ENCODE assay signal across 9 cellular contexts in genomic region chr3:49377483-49377882, GRCh38. TPM values are rescaled to one million over a fixed set of nuclear protein-coding genes. Genes with fewer than 3 reads are reported as not detected.
DNase-seq lines count a peak whose midpoint lies in the region; ATAC-seq, FAIRE-seq and TF ChIP-seq lines count a peak whose summit lies in the region.
"Had no signal": no experiment of that assay in that cellular context is flagged by ENCODE, and none has a peak within 500 bp of the region (broad histone marks: within the 10 kb centered on the region; RNA-seq: fewer than 3 reads in every experiment).

No MANE protein-coding gene starts in this region.

- H3K4me3 ChIP-seq in SK-N-SH (ENCODE audit: low read depth in 2 of 2, low read length in 1 of 2) (no peak overlapping the region), kidney (ENCODE audit: low read length in 2 of 2) (no peak overlapping the region), H7 (ENCODE audit: insufficient read depth, low read depth, low read length) (no peak overlapping the region)

- 92% methylated on average over 1 of the region's 1 CpG for WGBS in SK-N-SH (ENCODE audit: low lambda C conversion rate)

- H3K27me3 ChIP-seq in SK-N-SH (ENCODE audit: insufficient read depth) (no peaks in the 10 kb centered on the region), H7 (ENCODE audit: control insufficient read depth, insufficient read depth, low read length) (no peaks in the 10 kb centered on the region)

- H3K4me1 Mint-ChIP-seq in stimulated activated naive CD8-positive, alpha-beta T cell treated with anti-CD3 and anti-CD28 coated beads, Interleukin-15, amount 100 ng/mL, for 72 hours: peaks cover 50% of the 10 kb centered on the region
- peaks cover 4% of the 10 kb centered on the region for H3K4me1 Mint-ChIP-seq in mesothelial cell of epicardium

- TF ChIP-seq RAD21 in SK-N-SH (IDR thresholded peaks at IDR 0.05; ENCODE audit: low read length): no peak

- ATAC-seq in SK-N-SH treated with all-trans-retinoic acid at 6 μM for 48 hours: no peak
- peak; percentile 99 for ATAC-seq in stimulated activated naive CD8-positive, alpha-beta T cell treated with anti-CD3 and anti-CD28 coated beads, Interleukin-15, amount 100 ng/mL, for 72 hours

- TF ChIP-seq EP300 in SK-N-SH (IDR thresholded peaks at IDR 0.05; ENCODE audit: borderline replicate concordance in 1 of 2, low read depth in 1 of 2, low read length in 1 of 2): no peak

- intact Hi-C loops in kidney (cut with DNase I): no loop called here

- no peak overlapping the region for H3K9ac ChIP-seq in SK-N-SH
- H3K9ac ChIP-seq in kidney (ENCODE audit: low read length in 2 of 2): no peak overlapping the region

- H3K79me2 ChIP-seq in SK-N-SH (ENCODE audit: insufficient read depth): peaks cover 100% of the 10 kb centered on the region

- H3K36me3 ChIP-seq in SK-N-SH (replicated peaks in 1 of 2; ENCODE audit: control insufficient read depth in 1 of 2, insufficient read depth in 2 of 2, low read length in 1 of 2): peaks cover 7 to 33% of the 10 kb centered on the region in 2 experiments
- H3K36me3 ChIP-seq in kidney (ENCODE audit: control insufficient read depth in 1 of 2, insufficient read depth in 2 of 2, low read length in 2 of 2): peaks cover 5 to 7% of the 10 kb centered on the region in 2 donors
- peaks cover 15% of the 10 kb centered on the region for H3K36me3 ChIP-seq in H7 (replicated peaks; ENCODE audit: control insufficient read depth, insufficient read depth, low read length)

- H3K4me3 Mint-ChIP-seq in stimulated activated naive CD8-positive, alpha-beta T cell treated with anti-CD3 and anti-CD28 coated beads, Interleukin-15, amount 100 ng/mL, for 72 hours: peak overlapping the region; percentile 39 to 42
- no peak overlapping the region for H3K4me3 Mint-ChIP-seq in mesothelial cell of epicardium

- peaks cover 20% of the 10 kb centered on the region for H3K36me3 Mint-ChIP-seq in mesothelial cell of epicardium

- no peaks in the 10 kb centered on the region for H3K9me3 Mint-ChIP-seq in stimulated activated naive CD8-positive, alpha-beta T cell treated with anti-CD3 and anti-CD28 coated beads, Interleukin-15, amount 100 ng/mL, for 72 hours
- H3K9me3 Mint-ChIP-seq in mesothelial cell of epicardium: no peaks in the 10 kb centered on the region

- H3K4me1 ChIP-seq in SK-N-SH (ENCODE audit: control insufficient read depth in 1 of 2, insufficient read depth in 2 of 2, low read depth in 1 of 2, low read length in 1 of 2): no peaks in the 10 kb centered on the region
- no peaks in the 10 kb centered on the region for H3K4me1 ChIP-seq in kidney (ENCODE audit: control insufficient read depth in 1 of 2, insufficient read depth in 1 of 2, low read depth in 1 of 2, low read length in 2 of 2)

- DNase-seq in SK-N-SH: no peak
- peak; percentile 71 for DNase-seq in activated CD8-positive, alpha-beta memory T cell treated with anti-CD3 and anti-CD28 coated beads, Interleukin-2, amount 50 U/mL, for 48 hours
- DNase-seq in kidney: peak; percentile 11
- DNase-seq in stimulated activated naive CD8-positive, alpha-beta T cell treated with anti-CD3 and anti-CD28 coated beads, Interleukin-15, amount 100 ng/mL, for 72 hours: peak; percentile 60 to 84
- no peak for DNase-seq in mesothelial cell of epicardium (ENCODE audit: low spot score in 2 of 2, unreplicated experiment in 2 of 2)
- DNase-seq in H7: no peak
- no peak for DNase-seq in ureter (ENCODE audit: low spot score)

- CTCF ChIA-PET in SK-N-SH (lab: Yijun Ruan, JAX): interaction anchor here (1.5 kb wide), 1 partner anchor 72 kb away, joined by 4 read pairs; no protein-coding TSS in a partner anchor

- peaks cover 99% of the 10 kb centered on the region for H4K20me1 ChIP-seq in SK-N-SH (ENCODE audit: insufficient read depth)

- H3K9me3 ChIP-seq in SK-N-SH (no peaks in the 10 kb centered on the region), kidney (ENCODE audit: control insufficient read depth in 1 of 2, low read length in 2 of 2) (no peaks in the 10 kb centered on the region)

- peaks cover 27% of the 10 kb centered on the region for H3F3A ChIP-seq in SK-N-SH (replicated peaks; ENCODE audit: insufficient read depth)

- H3K27ac ChIP-seq in SK-N-SH (ENCODE audit: low read depth in 2 of 2, low read length in 1 of 2) (peak overlapping the region in 1 of 2 experiments; percentile 41; a peak in 1 of 4 replicates), kidney (ENCODE audit: low read depth in 2 of 2, low read length in 2 of 2) (no peak overlapping the region)

- no peak overlapping the region for H3K4me2 ChIP-seq in SK-N-SH

- POLR2A ChIA-PET in SK-N-SH (lab: Yijun Ruan, JAX): no interaction called here

- H3K27me3 Mint-ChIP-seq in stimulated activated naive CD8-positive, alpha-beta T cell treated with anti-CD3 and anti-CD28 coated beads, Interleukin-15, amount 100 ng/mL, for 72 hours: no peaks in the 10 kb centered on the region
- no peaks in the 10 kb centered on the region for H3K27me3 Mint-ChIP-seq in mesothelial cell of epicardium (ENCODE audit: low read depth)

- H2AFZ ChIP-seq in SK-N-SH (ENCODE audit: low read depth): no peak overlapping the region

- H3K27ac Mint-ChIP-seq in stimulated activated naive CD8-positive, alpha-beta T cell treated with anti-CD3 and anti-CD28 coated beads, Interleukin-15, amount 100 ng/mL, for 72 hours: peak overlapping the region; percentile 88 to 96
- H3K27ac Mint-ChIP-seq in mesothelial cell of epicardium: no peak overlapping the region

- no peaks in the 10 kb centered on the region for H3K9me2 ChIP-seq in SK-N-SH

- TF ChIP-seq CTCF in SK-N-SH (IDR thresholded peaks at IDR 0.05) (no peak), kidney (IDR thresholded peaks at IDR 0.05; ENCODE audit: borderline replicate concordance, extremely low read depth, insufficient read depth) (no peak), mesothelial cell of epicardium (IDR thresholded peaks at IDR 0.05; ENCODE audit: unreplicated experiment) (no peak)

- FAIRE-seq in kidney (lab: Jason Lieb, UNC): no peak
- FAIRE-seq: A204.1 had no signal

TF ChIP-seq in SK-N-SH treated with all-trans-retinoic acid at 6 μM for 48 hours, 23 proteins besides CTCF, POLR2A, EP300 and RAD21:
- TF ChIP-seq ZFP3 (CRISPR knock-in tag; IDR thresholded peaks at IDR 0.05) (0 out of 2 replicates have a peak, but pooled peaks have one; percentile 21), GLIS3 (CRISPR knock-in tag; IDR thresholded peaks at IDR 0.05) (no peak)

TF ChIP-seq in SK-N-SH, 30 proteins besides CTCF, POLR2A, EP300 and RAD21 (continues in another document):
- no peak for TF ChIP-seq TAF1 (IDR thresholded peaks at IDR 0.05; ENCODE audit: borderline replicate concordance, low read depth, low read length)
- no peak for TF ChIP-seq TEAD4 (IDR thresholded peaks at IDR 0.05; ENCODE audit: borderline replicate concordance, insufficient read depth)
- TF ChIP-seq RXRA (IDR thresholded peaks at IDR 0.05; ENCODE audit: borderline replicate concordance, low read depth): no peak
- TF ChIP-seq RCOR1 (IDR thresholded peaks at IDR 0.05; ENCODE audit: low read length): no peak
- TF ChIP-seq NRF1 (IDR thresholded peaks at IDR 0.05; ENCODE audit: low read depth, low read length): no peak
- TF ChIP-seq FOSL2 (IDR thresholded peaks at IDR 0.05; ENCODE audit: borderline replicate concordance, low read depth): no peak
- no peak for TF ChIP-seq NFIC (IDR thresholded peaks at IDR 0.05; ENCODE audit: borderline replicate concordance)
- no peak for TF ChIP-seq MEF2A (IDR thresholded peaks at IDR 0.05; ENCODE audit: borderline replicate concordance, low read depth)
- no peak for TF ChIP-seq RFX5 (IDR thresholded peaks at IDR 0.05; ENCODE audit: low read length)

RNA-seq across cellular contexts. Expression of gene GPX1, which starts 19.3 kb away (rescaled TPM):
- polyA plus RNA-seq in SK-N-SH (2012; rRNA removed) (661 and 815 TPM in 2 replicates), kidney (ENCODE audit: insufficient read depth, low read depth, low replicate concordance) (454 TPM)
- polyA plus RNA-seq in SK-N-SH (2012; cell fraction: cytosol; rRNA removed): 391 and 496 TPM in 2 replicates
- 254 and 446 TPM in 2 replicates for polyA plus RNA-seq in SK-N-SH (2012; cell fraction: nucleus; rRNA removed)
- total RNA-seq in kidney (375 TPM), mesothelial cell of epicardium (97.9 to 108 TPM (median 98.7 TPM) in 3 replicates), ureter (270 TPM)
- total RNA-seq in H7 (2014; rRNA removed; shearing (Covaris generic)): 222 and 298 TPM in 2 replicates

RNA-seq across cellular contexts. Expression of gene RHOA, which starts 34.3 kb away (rescaled TPM):
- polyA plus RNA-seq in SK-N-SH (2012; rRNA removed): 221 and 312 TPM in 2 replicates
- polyA plus RNA-seq in SK-N-SH (2012; cell fraction: cytosol; rRNA removed): 300 and 334 TPM in 2 replicates
- 174 and 183 TPM in 2 replicates for polyA plus RNA-seq in SK-N-SH (2012; cell fraction: nucleus; rRNA removed)
- 709 TPM for total RNA-seq in kidney
- 345 TPM for polyA plus RNA-seq in kidney (ENCODE audit: insufficient read depth, low read depth, low replicate concordance)
- 248 to 261 TPM (median 250 TPM) in 3 replicates for total RNA-seq in mesothelial cell of epicardium
- 377 and 386 TPM in 2 replicates for total RNA-seq in H7 (2014; rRNA removed; shearing (Covaris generic))
- 379 TPM for total RNA-seq in ureter

RNA-seq across cellular contexts. Expression of gene TCTA, which starts 34.7 kb away (rescaled TPM):
- polyA plus RNA-seq in SK-N-SH (2012; rRNA removed) (42.1 and 57.5 TPM in 2 replicates), kidney (ENCODE audit: insufficient read depth, low read depth, low replicate concordance) (83.2 TPM)
- polyA plus RNA-seq in SK-N-SH (2012; cell fraction: cytosol; rRNA removed): 37.9 and 47.3 TPM in 2 replicates
- 26.5 and 29.9 TPM in 2 replicates for polyA plus RNA-seq in SK-N-SH (2012; cell fraction: nucleus; rRNA removed)
- total RNA-seq in kidney (76.7 TPM), mesothelial cell of epicardium (13.7 to 15.8 TPM (median 13.9 TPM) in 3 replicates), ureter (37.1 TPM)
- total RNA-seq in H7 (2014; rRNA removed; shearing (Covaris generic)): 5.8 and 10.9 TPM in 2 replicates

RNA-seq across cellular contexts. Expression of gene USP4, which starts 37.6 kb away (rescaled TPM):
- polyA plus RNA-seq in SK-N-SH (2012; rRNA removed) (33.2 and 45.6 TPM in 2 replicates), kidney (ENCODE audit: insufficient read depth, low read depth, low replicate concordance) (28.5 TPM)
- 25.0 and 29.3 TPM in 2 replicates for polyA plus RNA-seq in SK-N-SH (2012; cell fraction: cytosol; rRNA removed)
- polyA plus RNA-seq in SK-N-SH (2012; cell fraction: nucleus; rRNA removed): 93.9 and 124 TPM in 2 replicates
- total RNA-seq in kidney (72.5 TPM), mesothelial cell of epicardium (53.1 to 55.3 TPM (median 54.5 TPM) in 3 replicates), ureter (93.3 TPM)
- 9.6 and 10.7 TPM in 2 replicates for total RNA-seq in H7 (2014; rRNA removed; shearing (Covaris generic))

RNA-seq across cellular contexts. Expression of gene AMT, which starts 44.8 kb away (rescaled TPM):
- polyA plus RNA-seq in SK-N-SH (2012; rRNA removed) (17.6 and 21.3 TPM in 2 replicates), kidney (ENCODE audit: insufficient read depth, low read depth, low replicate concordance) (44.1 TPM)
- polyA plus RNA-seq in SK-N-SH (2012; cell fraction: cytosol; rRNA removed): 1.0 and 2.1 TPM in 2 replicates
- polyA plus RNA-seq in SK-N-SH (2012; cell fraction: nucleus; rRNA removed): 185 and 225 TPM in 2 replicates
- total RNA-seq in kidney (15.2 TPM), mesothelial cell of epicardium (30.3 to 33.4 TPM (median 33.0 TPM) in 3 replicates), ureter (29.1 TPM)
- total RNA-seq in H7 (2014; rRNA removed; shearing (Covaris generic)): 48.1 and 60.4 TPM in 2 replicates

Comparison
In these comparisons a context has a peak if more than half of its experiments do, and no peak if none do; other contexts are left out.
1. DNase-seq: peak in activated CD8-positive, alpha-beta memory T cell treated with anti-CD3 and anti-CD28 coated beads, Interleukin-2, amount 50 U/mL, for 48 hours (single experiment), kidney (single experiment) and stimulated activated naive CD8-positive, alpha-beta T cell treated with anti-CD3 and anti-CD28 coated beads, Interleukin-15, amount 100 ng/mL, for 72 hours (2 of 2); none in SK-N-SH (single experiment), mesothelial cell of epicardium (0 of 2), H7 (single experiment) and ureter (single experiment).